ENCODE assay signal across 13 cellular contexts in the genomic region with DNA sequence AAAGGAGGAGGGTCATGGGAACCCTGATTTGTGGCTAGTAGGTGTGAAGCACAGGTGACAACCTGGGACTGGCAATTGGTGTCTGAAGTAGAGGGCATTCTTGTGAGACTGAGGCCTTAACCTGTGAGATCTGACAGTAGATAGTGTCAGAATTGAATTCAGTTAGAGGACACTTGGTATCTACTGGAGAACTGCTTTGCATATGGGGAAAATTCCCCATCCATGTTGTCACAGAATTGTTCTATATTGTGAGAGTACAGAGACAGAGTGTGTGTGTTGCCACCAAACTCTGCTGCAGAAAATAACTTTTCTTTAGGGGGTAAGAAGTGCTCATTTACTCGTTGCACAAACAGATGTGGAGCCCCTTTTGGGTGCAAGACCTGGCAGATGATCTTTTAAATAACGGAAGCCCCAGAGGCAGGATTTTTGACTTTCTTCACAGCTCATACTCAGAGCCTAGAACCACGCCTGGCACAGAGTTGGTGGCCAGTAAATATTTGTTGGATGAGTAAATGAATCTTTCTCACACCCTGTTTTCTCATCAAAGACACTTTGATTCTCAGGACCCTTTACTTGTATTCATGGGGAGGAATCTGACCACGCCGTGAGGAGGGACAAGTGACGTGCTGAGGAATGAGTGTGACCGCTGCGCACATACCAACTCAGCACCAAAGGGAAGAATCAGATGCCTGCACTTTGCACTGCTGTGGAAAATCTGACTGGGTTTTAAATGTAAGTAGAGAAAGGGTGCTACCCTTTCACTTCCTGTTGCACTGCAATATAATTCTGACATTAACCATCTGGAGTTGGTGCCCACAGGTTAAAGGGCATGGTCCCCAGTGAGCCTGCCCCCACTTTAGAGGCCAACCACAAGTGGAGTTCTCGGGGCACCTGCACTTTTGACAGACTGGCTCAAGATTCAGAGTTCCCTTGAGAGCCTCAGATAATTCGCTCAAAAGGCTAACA. TPM values are rescaled to one million over a fixed set of nuclear protein-coding genes. Genes with fewer than 3 reads are reported as not detected.
A peak's percentile ranks its signal among the peaks of the same experiment; 100 is the strongest.
DNase-seq lines count a peak whose midpoint lies in the region; ATAC-seq, FAIRE-seq and TF ChIP-seq lines count a peak whose summit lies in the region.
"Had no signal": no experiment of that assay in that cellular context is flagged by ENCODE, and none has a peak within 500 bp of the region (broad histone marks: within the 10 kb centered on the region; RNA-seq: fewer than 3 reads in every experiment).

No MANE protein-coding gene starts in this region.

- H3K36me3 ChIP-seq in OCI-LY1 (ENCODE audit: insufficient read depth, low read length) = no peaks in the 10 kb centered on the region
- H3K36me3 ChIP-seq: ovary, uterus had no signal

- peak overlapping the region; percentile 36 for H3K4me2 ChIP-seq in OCI-LY1 (ENCODE audit: low read length)

- ATAC-seq in GM19455 (IDR thresholded peaks at IDR 0.05; ENCODE audit: unreplicated experiment) (peak; percentile 56), HG03060 (IDR thresholded peaks at IDR 0.05; ENCODE audit: low read depth, unreplicated experiment) (peak; percentile 61)

- DNase-seq in GM12891 (ENCODE audit: insufficient read length, low spot score) (no peak), ureter (ENCODE audit: low spot score) (no peak), GOT3 (lab: John Stamatoyannopoulos, UW) (no peak)
- no peak for DNase-seq in effector CD8-positive, alpha-beta T cell (lab: John Stamatoyannopoulos, UW)
- no peak for DNase-seq in activated CD4-positive, CD25-positive, alpha-beta regulatory T cell treated with anti-CD3 and anti-CD28 coated beads, Interleukin-2, amount 50 U/mL, for 72 hours
- DNase-seq: activated CD4-positive, CD25-positive, alpha-beta regulatory T cell; activated T-cell treated with anti-CD3 and anti-CD28 coated beads, Interleukin-2, amount 50 U/mL, for 48 hours; dorsolateral prefrontal cortex; ovary; uterus had no signal

- no peaks in the 10 kb centered on the region for H3F3A ChIP-seq in OCI-LY1 (ENCODE audit: insufficient read depth, low read length)

- no peaks in the 10 kb centered on the region for H3K79me2 ChIP-seq in OCI-LY1 (ENCODE audit: insufficient read depth, low read length)

- H3K9ac ChIP-seq in OCI-LY1 (ENCODE audit: low read length) = no peak overlapping the region

- no peak overlapping the region for H2AFZ ChIP-seq in OCI-LY1 (ENCODE audit: low read length)

- no peaks in the 10 kb centered on the region for H3K27me3 ChIP-seq in OCI-LY1 (ENCODE audit: insufficient read depth, low read length)
- H3K27me3 ChIP-seq: ovary had no signal

- no peaks in the 10 kb centered on the region for H3K9me2 ChIP-seq in OCI-LY1 (ENCODE audit: low read depth, low read length)

- TF ChIP-seq POLR2A in GM12891 (IDR thresholded peaks at IDR 0.05; ENCODE audit: low read depth, low read length) = no peak

- no peak for TF ChIP-seq CTCF in OCI-LY1 (IDR thresholded peaks at IDR 0.05; ENCODE audit: low read length)

- H3K4me3 ChIP-seq in OCI-LY1 (ENCODE audit: low read depth, low read length, poor library complexity, severe bottlenecking) = no peak overlapping the region
- H3K4me3 ChIP-seq: dorsolateral prefrontal cortex, ovary, uterus had no signal

- H3K4me1 ChIP-seq in OCI-LY1 (ENCODE audit: insufficient read depth, low read length, severe bottlenecking) = peaks cover 26% of the 10 kb centered on the region
- H3K4me1 ChIP-seq: uterus had no signal

- H4K20me1 ChIP-seq in OCI-LY1 (ENCODE audit: insufficient read depth, low read length) = no peaks in the 10 kb centered on the region

- H3K27ac ChIP-seq in OCI-LY1 (ENCODE audit: low read depth, low read length, poor library complexity, severe bottlenecking) = peak overlapping the region; percentile 77
- H3K27ac ChIP-seq: dorsolateral prefrontal cortex, ovary, uterus had no signal

- no peak for FAIRE-seq in GM12891 (lab: Jason Lieb, UNC)

- H3K9me3 ChIP-seq in OCI-LY1 (ENCODE audit: low read length) = no peaks in the 10 kb centered on the region
- H3K9me3 ChIP-seq: ovary, uterus had no signal

TF ChIP-seq in GM12891, 5 proteins besides CTCF, POLR2A, EP300 and RAD21:
- peak; percentile 39; the same call in 1 of the 2 replicates for TF ChIP-seq SPI1 (IDR thresholded peaks at IDR 0.05; ENCODE audit: low read depth, low read length)
- no peak for TF ChIP-seq PAX5 (IDR thresholded peaks at IDR 0.05; ENCODE audit: insufficient read depth, low read length, severe bottlenecking)
- no peak for TF ChIP-seq POU2F2 (IDR thresholded peaks at IDR 0.05; ENCODE audit: low read depth, low read length)
TF ChIP-seq in GM12891: peak in this region for 1.

RNA-seq across cellular contexts. Expression of a gene that starts 39.2 kb away (rescaled TPM):
- 18.7 TPM for polyA plus RNA-seq in GM12891 (2012; ENCODE audit: low read depth, missing spikeins)
- 27.4 TPM for total RNA-seq in ureter

RNA-seq across cellular contexts. Expression of a gene that starts 53.7 kb away (rescaled TPM):
- polyA plus RNA-seq in GM12891 (2012; ENCODE audit: low read depth, missing spikeins) = not detected
- total RNA-seq in ureter = not detected
